ENCODE assay signal across 16 cellular contexts in the genomic region with DNA sequence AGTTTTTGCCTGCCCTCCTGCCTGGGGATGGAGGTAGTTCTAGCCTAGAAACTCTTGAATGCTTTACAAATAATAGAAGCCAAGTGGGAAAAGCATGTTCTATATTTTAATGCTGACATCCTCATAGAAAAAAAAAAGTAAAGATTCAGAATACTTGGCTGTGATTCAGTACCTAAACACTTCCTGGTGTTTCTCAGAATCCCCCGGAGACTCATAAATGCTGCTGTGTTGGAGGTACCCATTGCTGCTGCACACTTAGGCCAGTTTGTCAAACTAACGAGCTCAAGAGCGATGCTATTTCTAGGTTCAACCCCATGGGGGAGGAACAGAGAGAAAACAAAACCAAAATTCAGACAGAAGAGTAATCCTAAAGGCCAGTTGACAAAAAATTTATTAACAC. TPM values are rescaled to one million over a fixed set of nuclear protein-coding genes. Genes with fewer than 3 reads are reported as not detected.
DNase-seq lines count a peak whose midpoint lies in the region; ATAC-seq and TF ChIP-seq lines count a peak whose summit lies in the region.
"Had no signal": no experiment of that assay in that cellular context is flagged by ENCODE, and none has a peak within 500 bp of the region (broad histone marks: within the 10 kb centered on the region; RNA-seq: fewer than 3 reads in every experiment).

No MANE protein-coding gene starts in this region.

- H3K27me3 ChIP-seq in smooth muscle cell (ENCODE audit: low read depth) (peaks cover 4% of the 10 kb centered on the region), dorsolateral prefrontal cortex (peaks cover 0 to 17% (median 0%) of the 10 kb centered on the region in 45 donors)

- H3K4me2 ChIP-seq in smooth muscle cell: peak overlapping the region; percentile 4

- H4K20me1 ChIP-seq in smooth muscle cell (ENCODE audit: low read depth): no peaks in the 10 kb centered on the region

- no peak overlapping the region for H2AFZ ChIP-seq in smooth muscle cell (ENCODE audit: low read depth)

- H3K27ac ChIP-seq in smooth muscle cell (ENCODE audit: low read depth) (no peak overlapping the region), dorsolateral prefrontal cortex (no peak overlapping the region)
- H3K27ac ChIP-seq: heart left ventricle had no signal

- H3K27ac Mint-ChIP-seq in activated naive CD4-positive, alpha-beta T cell treated with anti-CD3 and anti-CD28 coated beads, Interleukin-2, amount 50 U/mL, for 72 hours: no peak overlapping the region
- H3K27ac Mint-ChIP-seq: progenitor cell of endocrine pancreas had no signal

- peak; percentile 11 for DNase-seq in DMS79 treated with DMSO at 0.1 percent for 48 hours (lab: John Stamatoyannopoulos, UW)
- no peak for DNase-seq in DMS79 (lab: John Stamatoyannopoulos, UW)
- peak; percentile 48 for DNase-seq in NB4 (ENCODE audit: low read depth)
- peak; percentile 25 for DNase-seq in choroid plexus epithelial cell (ENCODE audit: low read depth)
- no peak for DNase-seq in smooth muscle cell (lab: John Stamatoyannopoulos, UW; ENCODE audit: unreplicated experiment)
- no peak for DNase-seq in dorsolateral prefrontal cortex
- no peak for DNase-seq in activated naive CD4-positive, alpha-beta T cell treated with anti-CD3 and anti-CD28 coated beads, Interleukin-2, amount 50 U/mL, for 72 hours (ENCODE audit: low spot score in 2 of 2)
- DNase-seq: 8988T; activated CD8-positive, alpha-beta memory T cell treated with anti-CD3 and anti-CD28 coated beads, Interleukin-2, amount 50 U/mL, for 4 hours; amygdala; effector memory CD4-positive, alpha-beta T cell; heart left ventricle; mammary epithelial cell; RPMI8226 had no signal

- no peak for ATAC-seq in GM21367 (IDR thresholded peaks at IDR 0.05; ENCODE audit: unreplicated experiment)
- ATAC-seq in activated naive CD4-positive, alpha-beta T cell treated with anti-CD3 and anti-CD28 coated beads, Interleukin-2, amount 50 U/mL, for 72 hours: no peak
- ATAC-seq: heart left ventricle had no signal

- H3K9me3 ChIP-seq in smooth muscle cell (replicated peaks; ENCODE audit: low read depth): no peaks in the 10 kb centered on the region
- H3K9me3 ChIP-seq: heart left ventricle had no signal

- intact Hi-C loops in dorsolateral prefrontal cortex (cut with DNase I): no loop called here

- no peak overlapping the region for H3K9ac ChIP-seq in smooth muscle cell (ENCODE audit: low read depth)

- H3K4me1 ChIP-seq in smooth muscle cell (ENCODE audit: low read depth): no peaks in the 10 kb centered on the region

- TF ChIP-seq CTCF in NB4 (IDR thresholded peaks at IDR 0.05; ENCODE audit: low read depth, low read length) (no peak), choroid plexus epithelial cell (conservative IDR thresholded peaks at IDR 0.05; ENCODE audit: low read depth, low read length) (no peak), smooth muscle cell (IDR thresholded peaks at IDR 0.05; ENCODE audit: borderline replicate concordance, insufficient read depth, poor library complexity, severe bottlenecking) (no peak), dorsolateral prefrontal cortex (IDR thresholded peaks at IDR 0.05 in 54 of 56, conservative IDR thresholded peaks at IDR 0.05 in 2 of 56; ENCODE audit: low read depth in 1 of 56, partially characterized antibody in 56 of 56) (peak in 1 of 56 donors; percentile 3)

- no peaks in the 10 kb centered on the region for H3K36me3 Mint-ChIP-seq in activated naive CD4-positive, alpha-beta T cell treated with anti-CD3 and anti-CD28 coated beads, Interleukin-2, amount 50 U/mL, for 72 hours

- TF ChIP-seq POLR2A in NB4 (IDR thresholded peaks at IDR 0.05; ENCODE audit: extremely low read depth, insufficient read length): no peak

- H3K36me3 ChIP-seq in smooth muscle cell (ENCODE audit: low read depth): no peaks in the 10 kb centered on the region
- H3K36me3 ChIP-seq: heart left ventricle had no signal

- 38% methylated on average over 3 of the region's 3 CpGs for WGBS in smooth muscle cell (ENCODE audit: low lambda C conversion rate)

- H3F3A ChIP-seq in smooth muscle cell (ENCODE audit: low read depth): no peaks in the 10 kb centered on the region

- H3K9me3 Mint-ChIP-seq in activated naive CD4-positive, alpha-beta T cell treated with anti-CD3 and anti-CD28 coated beads, Interleukin-2, amount 50 U/mL, for 72 hours: no peaks in the 10 kb centered on the region

- no peaks in the 10 kb centered on the region for H3K79me2 ChIP-seq in smooth muscle cell (ENCODE audit: low read depth)

- H3K4me3 ChIP-seq in NB4 (ENCODE audit: low read depth, low read length): no peak overlapping the region
- no peak overlapping the region for H3K4me3 ChIP-seq in choroid plexus epithelial cell (ENCODE audit: low read depth, low read length)
- H3K4me3 ChIP-seq in smooth muscle cell: no peak overlapping the region
- no peak overlapping the region for H3K4me3 ChIP-seq in dorsolateral prefrontal cortex
- H3K4me3 ChIP-seq: heart left ventricle had no signal

RNA-seq across cellular contexts. Expression of a gene that starts 38.8 kb away (rescaled TPM):
- total RNA-seq in smooth muscle cell (8.6 and 14.6 TPM in 2 replicates), dorsolateral prefrontal cortex (10 to 100 TPM; 11.5 to 26.4 (median 17.2) TPM)
- polyA plus RNA-seq in smooth muscle cell: 17.0 and 19.8 TPM in 2 replicates
- 10 to 100 TPM; 15.4 to 16.8 TPM for total RNA-seq in activated naive CD4-positive, alpha-beta T cell treated with anti-CD3 and anti-CD28 coated beads, Interleukin-2, amount 50 U/mL, for 72 hours

Comparison
In these comparisons a context has a peak if more than half of its experiments do, and no peak if none do; other contexts are left out.
1. DNase-seq: peak in DMS79 treated with DMSO at 0.1 percent for 48 hours (single experiment), NB4 (single experiment) and choroid plexus epithelial cell (single experiment); none in DMS79 (single experiment), smooth muscle cell (single experiment), dorsolateral prefrontal cortex (0 of 10) and activated naive CD4-positive, alpha-beta T cell treated with anti-CD3 and anti-CD28 coated beads, Interleukin-2, amount 50 U/mL, for 72 hours (0 of 2).